Comparison of ENCODE assay signal across 21 cellular contexts in the genomic region with DNA sequence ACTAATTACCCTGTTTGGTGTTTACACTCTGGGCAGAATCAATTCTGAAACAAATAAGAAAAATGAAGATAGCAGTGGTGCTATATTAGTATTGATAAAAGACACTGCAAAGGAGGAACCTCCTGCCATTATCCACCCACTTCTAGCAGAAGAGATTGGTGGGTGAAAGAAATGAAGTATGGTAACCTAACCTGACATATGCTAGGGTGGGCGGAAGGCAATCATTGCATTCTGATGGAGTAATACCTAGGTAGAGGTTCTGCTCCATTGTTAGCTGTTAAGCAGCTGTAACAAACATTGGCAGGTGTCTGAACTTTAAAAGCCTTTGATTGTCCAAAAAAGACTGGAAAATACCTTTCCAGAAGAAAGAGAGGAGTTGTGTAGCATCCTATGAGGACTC.
DNase-seq lines count a peak whose midpoint lies in the region; ATAC-seq and TF ChIP-seq lines count a peak whose summit lies in the region.
"Had no signal": no experiment of that assay in that cellular context is flagged by ENCODE, and none has a peak within 500 bp of the region (broad histone marks: within the 10 kb centered on the region; RNA-seq: fewer than 3 reads in every experiment).

No MANE protein-coding gene starts in this region.

- H3K36me3 Mint-ChIP-seq in activated T-cell treated with anti-CD3 and anti-CD28 coated beads, Interleukin-2, amount 50 U/mL, for 72 hours (ENCODE audit: insufficient read depth in 2 of 2): no peaks in the 10 kb centered on the region
- no peaks in the 10 kb centered on the region for H3K36me3 Mint-ChIP-seq in CD4-positive, alpha-beta T cell (ENCODE audit: low read depth)
- no peaks in the 10 kb centered on the region for H3K36me3 Mint-ChIP-seq in T-cell
- H3K36me3 Mint-ChIP-seq in CD8-positive, alpha-beta memory T cell: no peaks in the 10 kb centered on the region
- H3K36me3 Mint-ChIP-seq: CD4-positive, alpha-beta memory T cell had no signal

- no peak for ATAC-seq in activated T-cell treated with anti-CD3 and anti-CD28 coated beads, Interleukin-2, amount 50 U/mL, for 72 hours (replicated peaks in 1 of 2)
- no peak for ATAC-seq in CD4-positive, alpha-beta T cell (ENCODE audit: poor library complexity)
- ATAC-seq in T-cell (replicated peaks in 1 of 4): peak in 1 of 4 experiments; percentile 20
- ATAC-seq in GM21825 (IDR thresholded peaks at IDR 0.05; ENCODE audit: unreplicated experiment): no peak

- no peaks in the 10 kb centered on the region for H3K36me3 ChIP-seq in neutrophil
- H3K36me3 ChIP-seq in CD8-positive, alpha-beta memory T cell (ENCODE audit: insufficient read depth, low read length): no peaks in the 10 kb centered on the region
- H3K36me3 ChIP-seq: BE2C, Peyer's patch had no signal

- peaks cover 0 to 3% of the 10 kb centered on the region in 2 donors for H3K9me3 Mint-ChIP-seq in activated T-cell treated with anti-CD3 and anti-CD28 coated beads, Interleukin-2, amount 50 U/mL, for 72 hours
- H3K9me3 Mint-ChIP-seq in CD4-positive, alpha-beta T cell: no peaks in the 10 kb centered on the region
- H3K9me3 Mint-ChIP-seq in T-cell: peaks cover 0 to 15% (median 0%) of the 10 kb centered on the region in 3 donors
- H3K9me3 Mint-ChIP-seq in CD8-positive, alpha-beta memory T cell: no peaks in the 10 kb centered on the region
- H3K9me3 Mint-ChIP-seq: CD4-positive, alpha-beta memory T cell had no signal

- intact Hi-C loops in CD4-positive, alpha-beta T cell (cut with DNase I, micrococcal nuclease): no loop called here

- POLR2A ChIA-PET in CD4-positive, alpha-beta T cell (lab: Charles Lee): no interaction called here
- POLR2A ChIA-PET in T-cell (lab: Charles Lee): interaction anchor here in 1 of 2 donors (0.5 to 0.6 kb wide), 2 partner anchors 133 to 153 kb away, joined by 3 to 7 read pairs; no protein-coding TSS in a partner anchor
- POLR2A ChIA-PET in CD8-positive, alpha-beta memory T cell (lab: Charles Lee): no interaction called here

- peak overlapping the region; percentile 43 to 68 for H3K4me3 Mint-ChIP-seq in activated T-cell treated with anti-CD3 and anti-CD28 coated beads, Interleukin-2, amount 50 U/mL, for 72 hours
- no peak overlapping the region for H3K4me3 Mint-ChIP-seq in CD4-positive, alpha-beta T cell
- H3K4me3 Mint-ChIP-seq in T-cell: peak overlapping the region in 1 of 3 donors; percentile 45
- H3K4me3 Mint-ChIP-seq in CD8-positive, alpha-beta memory T cell: no peak overlapping the region
- H3K4me3 Mint-ChIP-seq: CD4-positive, alpha-beta memory T cell had no signal

- CTCF ChIA-PET in CD4-positive, alpha-beta T cell (lab: Charles Lee): no interaction called here
- CTCF ChIA-PET in T-cell (lab: Charles Lee): interaction anchor here (0.7 to 1.1 kb wide), 2 partner anchors 11 to 19 kb away, joined by 3 read pairs; no protein-coding TSS in a partner anchor
- CTCF ChIA-PET in CD8-positive, alpha-beta memory T cell (lab: Charles Lee): interaction anchor here (0.9 kb wide), 1 partner anchor 220 kb away, joined by 3 read pairs; no protein-coding TSS in a partner anchor

- no peaks in the 10 kb centered on the region for H3K9me3 ChIP-seq in CD4-positive, alpha-beta T cell (ENCODE audit: control insufficient read depth, low read length)
- no peaks in the 10 kb centered on the region for H3K9me3 ChIP-seq in neutrophil
- no peaks in the 10 kb centered on the region for H3K9me3 ChIP-seq in CD8-positive, alpha-beta memory T cell (ENCODE audit: low read length)
- H3K9me3 ChIP-seq: BE2C, Peyer's patch had no signal

- no peak overlapping the region for H3K27ac ChIP-seq in CD4-positive, alpha-beta T cell (ENCODE audit: low read depth, low read length)
- peak overlapping the region; percentile 52 for H3K27ac ChIP-seq in neutrophil
- H3K27ac ChIP-seq in CD8-positive, alpha-beta memory T cell (ENCODE audit: low read depth, low read length): no peak overlapping the region
- H3K27ac ChIP-seq: Peyer's patch had no signal

- no peak overlapping the region for H3K27ac Mint-ChIP-seq in activated T-cell treated with anti-CD3 and anti-CD28 coated beads, Interleukin-2, amount 50 U/mL, for 72 hours
- peak overlapping the region; percentile 73 for H3K27ac Mint-ChIP-seq in CD4-positive, alpha-beta T cell
- H3K27ac Mint-ChIP-seq in T-cell: peak overlapping the region; percentile 3 to 81
- no peak overlapping the region for H3K27ac Mint-ChIP-seq in CD8-positive, alpha-beta memory T cell
- H3K27ac Mint-ChIP-seq: CD4-positive, alpha-beta memory T cell had no signal

- H3K27me3 Mint-ChIP-seq in activated T-cell treated with anti-CD3 and anti-CD28 coated beads, Interleukin-2, amount 50 U/mL, for 72 hours (ENCODE audit: low read depth): no peaks in the 10 kb centered on the region
- H3K27me3 Mint-ChIP-seq in CD4-positive, alpha-beta T cell: no peaks in the 10 kb centered on the region
- H3K27me3 Mint-ChIP-seq in T-cell: peaks cover 0 to 2% of the 10 kb centered on the region in 2 donors
- H3K27me3 Mint-ChIP-seq in CD8-positive, alpha-beta memory T cell: peaks cover 5 to 35% of the 10 kb centered on the region in 2 donors

- H3K27me3 ChIP-seq in CD4-positive, alpha-beta T cell (ENCODE audit: control insufficient read depth, insufficient read depth, low read length): no peaks in the 10 kb centered on the region
- no peaks in the 10 kb centered on the region for H3K27me3 ChIP-seq in neutrophil
- no peaks in the 10 kb centered on the region for H3K27me3 ChIP-seq in CD8-positive, alpha-beta memory T cell (ENCODE audit: insufficient read depth, low read length, poor library complexity, severe bottlenecking)
- H3K27me3 ChIP-seq: BE2C, Peyer's patch had no signal

- no peak for DNase-seq in activated T-cell treated with anti-CD3 and anti-CD28 coated beads, Interleukin-2, amount 50 U/mL, for 72 hours
- no peak for DNase-seq in activated T-cell treated with anti-CD3 and anti-CD28 coated beads, Interleukin-2, amount 50 U/mL, for 1 hour
- DNase-seq in CD4-positive, alpha-beta T cell: no peak
- DNase-seq in T-cell (no peak), NCI-H526 treated with DMSO at 0.1 percent for 48 hours (lab: John Stamatoyannopoulos, UW) (no peak)
- DNase-seq in CD8-positive, alpha-beta memory T cell: no peak
- DNase-seq: BE2C; Calu3; CD4-positive, alpha-beta memory T cell; DMS153; GF-D8; KG1; NCI-H1105; NCI-H146; NCI-H2029 treated with DMSO at 0.1 percent for 48 hours; NCI-H226; NCI-H510A treated with DMSO at 0.1 percent for 48 hours; NCI-H82; Peyer's patch had no signal

- H3K4me3 ChIP-seq in neutrophil (ENCODE audit: low read depth in 1 of 2, low read length in 1 of 2): no peak overlapping the region
- no peak overlapping the region for H3K4me3 ChIP-seq in CD8-positive, alpha-beta memory T cell (ENCODE audit: low read length)
- H3K4me3 ChIP-seq: Peyer's patch had no signal

- H3K4me1 Mint-ChIP-seq in activated T-cell treated with anti-CD3 and anti-CD28 coated beads, Interleukin-2, amount 50 U/mL, for 72 hours (ENCODE audit: low read depth): peaks cover 84% of the 10 kb centered on the region
- peaks cover 47% of the 10 kb centered on the region for H3K4me1 Mint-ChIP-seq in CD4-positive, alpha-beta T cell (ENCODE audit: low read depth)
- H3K4me1 Mint-ChIP-seq in T-cell: peaks cover 26 to 50% (median 29%) of the 10 kb centered on the region in 3 donors
- peaks cover 4 to 10% (median 8%) of the 10 kb centered on the region in 3 donors for H3K4me1 Mint-ChIP-seq in CD8-positive, alpha-beta memory T cell

- peaks cover 41 to 45% of the 10 kb centered on the region in 2 experiments for H3K4me1 ChIP-seq in neutrophil (ENCODE audit: control insufficient read depth in 1 of 2, insufficient read depth in 1 of 2, low read depth in 1 of 2, low read length in 1 of 2)
- H3K4me1 ChIP-seq in CD8-positive, alpha-beta memory T cell (ENCODE audit: insufficient read depth, low read length): peaks cover 11% of the 10 kb centered on the region
- H3K4me1 ChIP-seq: BE2C, Peyer's patch had no signal

- no peak for TF ChIP-seq CTCF in CD4-positive, alpha-beta T cell (IDR thresholded peaks at IDR 0.05)
- TF ChIP-seq CTCF in neutrophil (IDR thresholded peaks at IDR 0.05): no peak

Comparison
In these comparisons a context has a peak if more than half of its experiments do, and no peak if none do; other contexts are left out.
1. H3K27ac Mint-ChIP-seq: peak in CD4-positive, alpha-beta T cell (single experiment) and T-cell (2 of 2); none in activated T-cell treated with anti-CD3 and anti-CD28 coated beads, Interleukin-2, amount 50 U/mL, for 72 hours (single experiment) and CD8-positive, alpha-beta memory T cell (0 of 8).
2. H3K4me3 Mint-ChIP-seq: peak in activated T-cell treated with anti-CD3 and anti-CD28 coated beads, Interleukin-2, amount 50 U/mL, for 72 hours (2 of 2); none in CD4-positive, alpha-beta T cell (single experiment) and CD8-positive, alpha-beta memory T cell (0 of 7).